In the genomic region with DNA sequence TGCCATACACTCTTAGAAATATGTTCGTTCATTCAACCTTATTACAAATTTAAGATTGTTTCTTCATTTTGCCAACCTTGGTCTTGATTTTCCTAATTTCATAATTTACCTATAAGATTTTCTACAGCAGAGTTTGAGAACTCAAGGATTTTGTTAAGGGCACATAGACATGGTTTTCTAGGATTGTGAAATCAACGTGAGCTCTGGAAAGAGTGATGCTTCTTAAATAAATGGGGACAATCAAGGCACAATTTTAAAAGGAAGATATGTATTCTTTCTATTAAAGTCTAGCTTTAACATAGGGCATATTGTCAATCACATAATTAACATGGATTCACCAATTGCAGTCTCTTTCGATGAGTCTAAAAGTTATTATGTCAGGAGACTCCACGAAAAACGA, we compare ENCODE assay signal across 2 cellular contexts.
TF ChIP-seq lines count a peak whose summit lies in the region.

No MANE protein-coding gene starts in this region.

TF ChIP-seq in GM23338, 12 proteins besides CTCF, POLR2A, EP300 and RAD21 (continued from another document and continues in another):
- TF ChIP-seq, protein P1, sequence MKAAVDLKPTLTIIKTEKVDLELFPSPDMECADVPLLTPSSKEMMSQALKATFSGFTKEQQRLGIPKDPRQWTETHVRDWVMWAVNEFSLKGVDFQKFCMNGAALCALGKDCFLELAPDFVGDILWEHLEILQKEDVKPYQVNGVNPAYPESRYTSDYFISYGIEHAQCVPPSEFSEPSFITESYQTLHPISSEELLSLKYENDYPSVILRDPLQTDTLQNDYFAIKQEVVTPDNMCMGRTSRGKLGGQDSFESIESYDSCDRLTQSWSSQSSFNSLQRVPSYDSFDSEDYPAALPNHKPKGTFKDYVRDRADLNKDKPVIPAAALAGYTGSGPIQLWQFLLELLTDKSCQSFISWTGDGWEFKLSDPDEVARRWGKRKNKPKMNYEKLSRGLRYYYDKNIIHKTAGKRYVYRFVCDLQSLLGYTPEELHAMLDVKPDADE (IDR thresholded peaks at IDR 0.05): no peak
- TF ChIP-seq NANOG (IDR thresholded peaks at IDR 0.05; ENCODE audit: borderline replicate concordance) (no peak), ZNF331 (CRISPR knock-in tag; IDR thresholded peaks at IDR 0.05; ENCODE audit: low read depth) (no peak), POLR2AphosphoS5 (IDR thresholded peaks at IDR 0.05; ENCODE audit: low read depth) (no peak), CREB1 (CRISPR knock-in tag; IDR thresholded peaks at IDR 0.05; ENCODE audit: low read depth) (no peak), EZH2 (IDR thresholded peaks at IDR 0.05; ENCODE audit: low read depth, unreplicated experiment) (no peak), ZNF114 (CRISPR knock-in tag; IDR thresholded peaks at IDR 0.05) (no peak), EZH2phosphoT487 (IDR thresholded peaks at IDR 0.05; ENCODE audit: unreplicated experiment) (no peak)
- TF ChIP-seq, protein P2, sequence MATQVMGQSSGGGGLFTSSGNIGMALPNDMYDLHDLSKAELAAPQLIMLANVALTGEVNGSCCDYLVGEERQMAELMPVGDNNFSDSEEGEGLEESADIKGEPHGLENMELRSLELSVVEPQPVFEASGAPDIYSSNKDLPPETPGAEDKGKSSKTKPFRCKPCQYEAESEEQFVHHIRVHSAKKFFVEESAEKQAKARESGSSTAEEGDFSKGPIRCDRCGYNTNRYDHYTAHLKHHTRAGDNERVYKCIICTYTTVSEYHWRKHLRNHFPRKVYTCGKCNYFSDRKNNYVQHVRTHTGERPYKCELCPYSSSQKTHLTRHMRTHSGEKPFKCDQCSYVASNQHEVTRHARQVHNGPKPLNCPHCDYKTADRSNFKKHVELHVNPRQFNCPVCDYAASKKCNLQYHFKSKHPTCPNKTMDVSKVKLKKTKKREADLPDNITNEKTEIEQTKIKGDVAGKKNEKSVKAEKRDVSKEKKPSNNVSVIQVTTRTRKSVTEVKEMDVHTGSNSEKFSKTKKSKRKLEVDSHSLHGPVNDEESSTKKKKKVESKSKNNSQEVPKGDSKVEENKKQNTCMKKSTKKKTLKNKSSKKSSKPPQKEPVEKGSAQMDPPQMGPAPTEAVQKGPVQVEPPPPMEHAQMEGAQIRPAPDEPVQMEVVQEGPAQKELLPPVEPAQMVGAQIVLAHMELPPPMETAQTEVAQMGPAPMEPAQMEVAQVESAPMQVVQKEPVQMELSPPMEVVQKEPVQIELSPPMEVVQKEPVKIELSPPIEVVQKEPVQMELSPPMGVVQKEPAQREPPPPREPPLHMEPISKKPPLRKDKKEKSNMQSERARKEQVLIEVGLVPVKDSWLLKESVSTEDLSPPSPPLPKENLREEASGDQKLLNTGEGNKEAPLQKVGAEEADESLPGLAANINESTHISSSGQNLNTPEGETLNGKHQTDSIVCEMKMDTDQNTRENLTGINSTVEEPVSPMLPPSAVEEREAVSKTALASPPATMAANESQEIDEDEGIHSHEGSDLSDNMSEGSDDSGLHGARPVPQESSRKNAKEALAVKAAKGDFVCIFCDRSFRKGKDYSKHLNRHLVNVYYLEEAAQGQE (IDR thresholded peaks at IDR 0.05; ENCODE audit: unreplicated experiment): no peak
- TF ChIP-seq, protein P3, sequence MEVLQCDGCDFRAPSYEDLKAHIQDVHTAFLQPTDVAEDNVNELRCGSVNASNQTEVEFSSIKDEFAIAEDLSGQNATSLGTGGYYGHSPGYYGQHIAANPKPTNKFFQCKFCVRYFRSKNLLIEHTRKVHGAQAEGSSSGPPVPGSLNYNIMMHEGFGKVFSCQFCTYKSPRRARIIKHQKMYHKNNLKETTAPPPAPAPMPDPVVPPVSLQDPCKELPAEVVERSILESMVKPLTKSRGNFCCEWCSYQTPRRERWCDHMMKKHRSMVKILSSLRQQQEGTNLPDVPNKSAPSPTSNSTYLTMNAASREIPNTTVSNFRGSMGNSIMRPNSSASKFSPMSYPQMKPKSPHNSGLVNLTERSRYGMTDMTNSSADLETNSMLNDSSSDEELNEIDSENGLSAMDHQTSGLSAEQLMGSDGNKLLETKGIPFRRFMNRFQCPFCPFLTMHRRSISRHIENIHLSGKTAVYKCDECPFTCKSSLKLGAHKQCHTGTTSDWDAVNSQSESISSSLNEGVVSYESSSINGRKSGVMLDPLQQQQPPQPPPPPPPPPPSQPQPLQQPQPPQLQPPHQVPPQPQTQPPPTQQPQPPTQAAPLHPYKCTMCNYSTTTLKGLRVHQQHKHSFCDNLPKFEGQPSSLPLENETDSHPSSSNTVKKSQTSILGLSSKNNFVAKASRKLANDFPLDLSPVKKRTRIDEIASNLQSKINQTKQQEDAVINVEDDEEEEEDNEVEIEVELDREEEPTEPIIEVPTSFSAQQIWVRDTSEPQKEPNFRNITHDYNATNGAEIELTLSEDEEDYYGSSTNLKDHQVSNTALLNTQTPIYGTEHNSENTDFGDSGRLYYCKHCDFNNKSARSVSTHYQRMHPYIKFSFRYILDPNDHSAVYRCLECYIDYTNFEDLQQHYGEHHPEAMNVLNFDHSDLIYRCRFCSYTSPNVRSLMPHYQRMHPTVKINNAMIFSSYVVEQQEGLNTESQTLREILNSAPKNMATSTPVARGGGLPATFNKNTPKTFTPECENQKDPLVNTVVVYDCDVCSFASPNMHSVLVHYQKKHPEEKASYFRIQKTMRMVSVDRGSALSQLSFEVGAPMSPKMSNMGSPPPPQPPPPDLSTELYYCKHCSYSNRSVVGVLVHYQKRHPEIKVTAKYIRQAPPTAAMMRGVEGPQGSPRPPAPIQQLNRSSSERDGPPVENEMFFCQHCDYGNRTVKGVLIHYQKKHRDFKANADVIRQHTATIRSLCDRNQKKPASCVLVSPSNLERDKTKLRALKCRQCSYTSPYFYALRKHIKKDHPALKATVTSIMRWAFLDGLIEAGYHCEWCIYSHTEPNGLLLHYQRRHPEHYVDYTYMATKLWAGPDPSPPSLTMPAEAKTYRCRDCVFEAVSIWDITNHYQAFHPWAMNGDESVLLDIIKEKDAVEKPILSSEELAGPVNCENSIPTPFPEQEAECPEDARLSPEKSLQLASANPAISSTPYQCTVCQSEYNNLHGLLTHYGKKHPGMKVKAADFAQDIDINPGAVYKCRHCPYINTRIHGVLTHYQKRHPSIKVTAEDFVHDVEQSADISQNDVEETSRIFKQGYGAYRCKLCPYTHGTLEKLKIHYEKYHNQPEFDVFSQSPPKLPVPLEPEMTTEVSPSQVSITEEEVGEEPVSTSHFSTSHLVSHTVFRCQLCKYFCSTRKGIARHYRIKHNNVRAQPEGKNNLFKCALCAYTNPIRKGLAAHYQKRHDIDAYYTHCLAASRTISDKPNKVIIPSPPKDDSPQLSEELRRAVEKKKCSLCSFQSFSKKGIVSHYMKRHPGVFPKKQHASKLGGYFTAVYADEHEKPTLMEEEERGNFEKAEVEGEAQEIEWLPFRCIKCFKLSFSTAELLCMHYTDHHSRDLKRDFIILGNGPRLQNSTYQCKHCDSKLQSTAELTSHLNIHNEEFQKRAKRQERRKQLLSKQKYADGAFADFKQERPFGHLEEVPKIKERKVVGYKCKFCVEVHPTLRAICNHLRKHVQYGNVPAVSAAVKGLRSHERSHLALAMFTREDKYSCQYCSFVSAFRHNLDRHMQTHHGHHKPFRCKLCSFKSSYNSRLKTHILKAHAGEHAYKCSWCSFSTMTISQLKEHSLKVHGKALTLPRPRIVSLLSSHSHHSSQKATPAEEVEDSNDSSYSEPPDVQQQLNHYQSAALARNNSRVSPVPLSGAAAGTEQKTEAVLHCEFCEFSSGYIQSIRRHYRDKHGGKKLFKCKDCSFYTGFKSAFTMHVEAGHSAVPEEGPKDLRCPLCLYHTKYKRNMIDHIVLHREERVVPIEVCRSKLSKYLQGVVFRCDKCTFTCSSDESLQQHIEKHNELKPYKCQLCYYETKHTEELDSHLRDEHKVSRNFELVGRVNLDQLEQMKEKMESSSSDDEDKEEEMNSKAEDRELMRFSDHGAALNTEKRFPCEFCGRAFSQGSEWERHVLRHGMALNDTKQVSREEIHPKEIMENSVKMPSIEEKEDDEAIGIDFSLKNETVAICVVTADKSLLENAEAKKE (CRISPR knock-in tag; IDR thresholded peaks at IDR 0.05): no peak

TF ChIP-seq in K562, 482 proteins besides CTCF, POLR2A, EP300 and RAD21 (continued from another document):
- no peak for TF ChIP-seq SPI1 (IDR thresholded peaks at IDR 0.05; ENCODE audit: borderline replicate concordance, low read depth, low read length)
- TF ChIP-seq, protein P4, sequence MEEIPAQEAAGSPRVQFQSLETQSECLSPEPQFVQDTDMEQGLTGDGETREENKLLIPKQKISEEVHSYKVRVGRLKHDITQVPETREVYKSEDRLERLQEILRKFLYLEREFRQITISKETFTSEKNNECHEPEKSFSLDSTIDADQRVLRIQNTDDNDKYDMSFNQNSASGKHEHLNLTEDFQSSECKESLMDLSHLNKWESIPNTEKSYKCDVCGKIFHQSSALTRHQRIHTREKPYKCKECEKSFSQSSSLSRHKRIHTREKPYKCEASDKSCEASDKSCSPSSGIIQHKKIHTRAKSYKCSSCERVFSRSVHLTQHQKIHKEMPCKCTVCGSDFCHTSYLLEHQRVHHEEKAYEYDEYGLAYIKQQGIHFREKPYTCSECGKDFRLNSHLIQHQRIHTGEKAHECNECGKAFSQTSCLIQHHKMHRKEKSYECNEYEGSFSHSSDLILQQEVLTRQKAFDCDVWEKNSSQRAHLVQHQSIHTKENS (CRISPR knock-in tag; IDR thresholded peaks at IDR 0.05): no peak
- no peak for TF ChIP-seq CEBPG (CRISPR knock-in tag; IDR thresholded peaks at IDR 0.05)
- TF ChIP-seq CEBPG (tag; conservative IDR thresholded peaks at IDR 0.05 in 1 of 2, IDR thresholded peaks at IDR 0.05 in 1 of 2): peak in 1 of 2 experiments; percentile 57; a peak in 2 of 4 replicates
- TF ChIP-seq MYC (IDR thresholded peaks at IDR 0.05; ENCODE audit: low read depth, low read length): no peak
- TF ChIP-seq MYC (CRISPR knock-in tag; IDR thresholded peaks at IDR 0.05; ENCODE audit: borderline replicate concordance, low read depth): no peak
